In the genomic region with DNA sequence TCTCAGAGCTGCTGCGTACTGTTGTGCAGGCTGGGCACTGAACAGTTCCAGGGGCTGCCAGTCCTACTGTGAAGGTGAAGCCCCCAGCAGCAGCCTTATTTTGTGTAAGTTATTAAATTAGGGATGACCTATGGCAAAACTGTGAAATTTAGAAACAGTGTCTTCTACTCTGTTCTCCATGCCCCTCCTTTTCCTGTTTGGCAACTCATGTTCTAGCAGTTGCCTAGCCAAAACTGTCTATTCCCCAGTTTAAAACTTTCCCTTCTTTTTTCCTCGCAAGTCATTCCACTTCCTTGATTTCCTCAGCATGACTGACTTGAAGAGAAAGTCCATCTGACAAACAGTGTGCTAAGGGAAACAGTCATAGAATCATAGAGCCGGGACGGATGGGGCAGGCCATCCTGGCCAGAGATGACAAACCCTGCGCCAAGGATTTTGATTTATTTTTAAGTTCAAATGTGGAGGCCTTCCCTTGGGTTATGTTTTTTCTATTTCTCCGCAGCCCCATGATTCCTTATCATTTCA, we compare ENCODE assay signal across 22 cellular contexts.
"Had no signal": no experiment of that assay in that cellular context is flagged by ENCODE, and none has a peak within 500 bp of the region (broad histone marks: within the 10 kb centered on the region; RNA-seq: fewer than 3 reads in every experiment).

No MANE protein-coding gene starts in this region.

- H3K4me1 ChIP-seq: right lobe of liver, thyroid gland, vagina had no signal

- H3K4me3 ChIP-seq: hepatocyte, neural progenitor cell, right lobe of liver, skin epidermis, thyroid gland, upper lobe of left lung, vagina had no signal

- H3K9me3 ChIP-seq: right lobe of liver, thyroid gland, upper lobe of left lung, vagina had no signal

- H3K27ac ChIP-seq: epithelial cell of prostate, hepatocyte, neural progenitor cell, right lobe of liver, skin epidermis, thyroid gland, vagina had no signal

- H3K36me3 ChIP-seq: neural progenitor cell, right lobe of liver, thyroid gland, upper lobe of left lung, vagina had no signal

- H3K27me3 ChIP-seq: hepatocyte, neural progenitor cell, right lobe of liver, thyroid gland, upper lobe of left lung, vagina had no signal

- DNase-seq: activated B cell treated with CpG ODN at 0.5 μM for 24 hours; activated CD4-positive, alpha-beta T cell treated with anti-CD3 and anti-CD28 coated beads for 36 hours; activated naive CD4-positive, alpha-beta T cell; activated T-cell treated with anti-CD3 and anti-CD28 coated beads for 4 hours; activated T-cell treated with anti-CD3 and anti-CD28 coated beads, Interleukin-2, amount 50 U/mL, for 72 hours; effector CD4-positive, alpha-beta T cell; glutamatergic neuron; islet precursor cell; naive thymus-derived CD8-positive, alpha-beta T cell; right lobe of liver; stimulated activated CD4-positive, alpha-beta T cell treated with anti-CD3 and anti-CD28 coated beads, Interleukin-12 subunit alpha, Interleukin-12 subunit beta, amount 100 ng/mL, for 4 hours; stimulated activated CD4-positive, alpha-beta T cell treated with anti-CD3 and anti-CD28 coated beads, Interleukin-4, amount 100 ng/mL, for 1 hour; stimulated activated naive CD8-positive, alpha-beta T cell treated with anti-CD3 and anti-CD28 coated beads, Interleukin-15, Interleukin-2, amounts not matched to agents 100 U/mL and 50 U/mL, for 24 hours; T-helper 2 cell; upper lobe of left lung had no signal

- ATAC-seq: activated CD4-positive, alpha-beta T cell treated with anti-CD3 and anti-CD28 coated beads for 36 hours; activated naive CD4-positive, alpha-beta T cell treated with anti-CD3 and anti-CD28 coated beads, Interleukin-2, amount 50 U/mL, for 72 hours; activated T-cell treated with anti-CD3 and anti-CD28 coated beads, Interleukin-2, amount 50 U/mL, for 72 hours; naive thymus-derived CD8-positive, alpha-beta T cell; stimulated activated naive CD8-positive, alpha-beta T cell treated with anti-CD3 and anti-CD28 coated beads, Interleukin-15, Interleukin-2, amounts not matched to agents 100 U/mL and 50 U/mL, for 24 hours had no signal
